ENCODE assay signal across 14 cellular contexts in genomic region chr4:41060352-41061318, GRCh38.
DNase-seq lines count a peak whose midpoint lies in the region; ATAC-seq and TF ChIP-seq lines count a peak whose summit lies in the region.
"Had no signal": no experiment of that assay in that cellular context is flagged by ENCODE, and none has a peak within 500 bp of the region (broad histone marks: within the 10 kb centered on the region; RNA-seq: fewer than 3 reads in every experiment).

No MANE protein-coding gene starts in this region.

- peak; percentile 27 for ATAC-seq in gastroesophageal sphincter
- ATAC-seq in HG02981 (IDR thresholded peaks at IDR 0.05; ENCODE audit: unreplicated experiment) = no peak
- ATAC-seq: A549; stimulated activated naive CD8-positive, alpha-beta T cell treated with anti-CD3 and anti-CD28 coated beads, Interleukin-15, Interleukin-2, amounts not matched to agents 100 U/mL and 50 U/mL, for 24 hours had no signal

- peaks cover 40% of the 10 kb centered on the region for H3K79me2 ChIP-seq in ACC112 (ENCODE audit: control insufficient read depth, insufficient read depth, low read length, unreplicated experiment)

- TF ChIP-seq POLR2A in gastroesophageal sphincter (IDR thresholded peaks at IDR 0.05) (no peak), esophagus squamous epithelium (IDR thresholded peaks at IDR 0.05) (no peak)

- H3K4me3 ChIP-seq in ACC112 (ENCODE audit: low read depth, low read length) = peak overlapping the region; percentile 56
- no peak overlapping the region for H3K4me3 ChIP-seq in gastroesophageal sphincter
- no peak overlapping the region for H3K4me3 ChIP-seq in esophagus squamous epithelium
- H3K4me3 ChIP-seq: A549 had no signal

- H3K9me3 ChIP-seq in gastroesophageal sphincter = no peaks in the 10 kb centered on the region
- H3K9me3 ChIP-seq in esophagus squamous epithelium = no peaks in the 10 kb centered on the region
- H3K9me3 ChIP-seq: A549 had no signal

- TF ChIP-seq EP300 in gastroesophageal sphincter (IDR thresholded peaks at IDR 0.05) = no peak

- in situ Hi-C loops in SK-MEL-5 (cut with HindIII; ENCODE audit: low pct_unique_long_range_greater_than_20kb, low sequenced_read_pairs) = no loop called here

- TF ChIP-seq CTCF in gastroesophageal sphincter (IDR thresholded peaks at IDR 0.05) (peak in 1 of 4 experiments; percentile 9), esophagus squamous epithelium (IDR thresholded peaks at IDR 0.05) (no peak)

- DNase-seq in SK-MEL-5 (ENCODE audit: low read depth, low spot score) = peak; percentile 1
- peak; percentile 28 for DNase-seq in renal cortical epithelial cell (ENCODE audit: low read depth)
- no peak for DNase-seq in esophagus squamous epithelium (lab: John Stamatoyannopoulos, UW)
- no peak for DNase-seq in NCI-H1694 (lab: John Stamatoyannopoulos, UW)
- DNase-seq in AML-193 (lab: John Stamatoyannopoulos, UW) = no peak
- DNase-seq: activated naive CD8-positive, alpha-beta T cell treated with anti-CD3 and anti-CD28 coated beads for 36 hours; MV-4-11; NCI-H226; retina; stimulated activated naive CD8-positive, alpha-beta T cell treated with anti-CD3 and anti-CD28 coated beads, Interleukin-15, Interleukin-2, amounts not matched to agents 100 U/mL and 50 U/mL, for 24 hours had no signal

- 57 to 68% methylated on average over 6 to 11 of the region's 12 CpGs for WGBS in gastroesophageal sphincter (ENCODE audit: low coverage in 1 of 2), 2 donors
- 70 to 80% methylated on average over 12 of the region's 12 CpGs for WGBS in esophagus squamous epithelium, 2 donors

- H3K4me1 ChIP-seq in ACC112 (ENCODE audit: control insufficient read depth, insufficient read depth, low read length, unreplicated experiment) (peaks cover 71% of the 10 kb centered on the region), gastroesophageal sphincter (peaks cover 0 to 31% (median 5%) of the 10 kb centered on the region in 3 donors), esophagus squamous epithelium (peaks cover 0 to 7% (median 0%) of the 10 kb centered on the region in 3 donors)
- H3K4me1 ChIP-seq: A549 had no signal

- H3K36me3 ChIP-seq in ACC112 (ENCODE audit: insufficient read depth, low read length) (no peaks in the 10 kb centered on the region), gastroesophageal sphincter (no peaks in the 10 kb centered on the region), esophagus squamous epithelium (peaks cover 0 to 4% (median 0%) of the 10 kb centered on the region in 3 donors)

- H3K27ac ChIP-seq in ACC112 (ENCODE audit: low read depth, low read length) (peak overlapping the region; percentile 79), gastroesophageal sphincter (peak overlapping the region in 2 of 4 donors; percentile 11 to 45), esophagus squamous epithelium (no peak overlapping the region)
- H3K27ac ChIP-seq: A549 had no signal

- H3K27me3 ChIP-seq in ACC112 (ENCODE audit: insufficient read depth, low read length) = no peaks in the 10 kb centered on the region
- no peaks in the 10 kb centered on the region for H3K27me3 ChIP-seq in gastroesophageal sphincter
- H3K27me3 ChIP-seq in esophagus squamous epithelium = no peaks in the 10 kb centered on the region

- intact Hi-C loops in esophagus squamous epithelium (cut with DNase I) = no loop called here

- H2AFZ ChIP-seq in ACC112 (ENCODE audit: low read length, unreplicated experiment) = no peak overlapping the region

Comparison
In these comparisons a context has a peak if more than half of its experiments do, and no peak if none do; other contexts are left out.
1. DNase-seq: peak in SK-MEL-5 (single experiment) and renal cortical epithelial cell (single experiment); none in esophagus squamous epithelium (single experiment), NCI-H1694 (single experiment) and AML-193 (0 of 2).